ENCODE assay signal across 8 cellular contexts in genomic region chr9:21558627-21559401, GRCh38.
DNase-seq lines count a peak whose midpoint lies in the region; ATAC-seq and TF ChIP-seq lines count a peak whose summit lies in the region.

No MANE protein-coding gene starts in this region.

- peak overlapping the region; percentile 98 for H3K27ac ChIP-seq in RWPE2 (ENCODE audit: poor library complexity, severe bottlenecking)
- peak overlapping the region; percentile 94 for H3K27ac ChIP-seq in osteoblast (ENCODE audit: low read depth, low read length)

- H3K79me2 ChIP-seq in osteoblast (ENCODE audit: insufficient read depth, low read length): peaks cover 72% of the 10 kb centered on the region

- peak overlapping the region; percentile 84 for H3K4me2 ChIP-seq in osteoblast (ENCODE audit: insufficient read depth, low read length)

- H3K27me3 ChIP-seq in RWPE2 (ENCODE audit: insufficient read depth, poor library complexity, severe bottlenecking): no peaks in the 10 kb centered on the region
- no peaks in the 10 kb centered on the region for H3K27me3 ChIP-seq in osteoblast (ENCODE audit: insufficient read depth, low read length)

- H4K20me1 ChIP-seq in osteoblast (ENCODE audit: insufficient read depth, low read length): no peaks in the 10 kb centered on the region

- peak; percentile 67 for DNase-seq in DMS53 (lab: John Stamatoyannopoulos, UW)
- no peak for DNase-seq in RWPE2 (ENCODE audit: low spot score)
- no peak for DNase-seq in epithelial cell of proximal tubule (ENCODE audit: low read depth)
- peak; percentile 82 for DNase-seq in osteoblast (ENCODE audit: insufficient read length, low spot score, missing footprints)
- no peak for DNase-seq in AML-193 (lab: John Stamatoyannopoulos, UW)
- no peak for DNase-seq in CD1c-positive myeloid dendritic cell (ENCODE audit: extremely low spot score)
- no peak for DNase-seq in NCI-H2196 treated with DMSO at 0.1 percent for 48 hours (lab: John Stamatoyannopoulos, UW; ENCODE audit: unreplicated experiment)

- no peaks in the 10 kb centered on the region for H3K9me3 ChIP-seq in RWPE2 (ENCODE audit: severe bottlenecking)
- no peaks in the 10 kb centered on the region for H3K9me3 ChIP-seq in osteoblast (ENCODE audit: low read depth, low read length)

- ATAC-seq in GM21786 (IDR thresholded peaks at IDR 0.05; ENCODE audit: unreplicated experiment) (peak; percentile 17), RWPE2 (ENCODE audit: low read depth) (no peak)

- TF ChIP-seq CTCF in RWPE2 (IDR thresholded peaks at IDR 0.05; ENCODE audit: poor library complexity, severe bottlenecking) (no peak), epithelial cell of proximal tubule (conservative IDR thresholded peaks at IDR 0.05; ENCODE audit: low read depth, low read length) (no peak), osteoblast (IDR thresholded peaks at IDR 0.05; ENCODE audit: extremely low read depth, low read depth, low read length) (no peak)

- peak overlapping the region; percentile 6 for H2AFZ ChIP-seq in osteoblast (ENCODE audit: low read length)

- H3K4me3 ChIP-seq in RWPE2 (ENCODE audit: severe bottlenecking) (peak overlapping the region; percentile 86), epithelial cell of proximal tubule (ENCODE audit: low read depth, low read length) (peak overlapping the region; percentile 70), osteoblast (ENCODE audit: insufficient read depth, low read length) (peak overlapping the region; percentile 75)

- H3K36me3 ChIP-seq in RWPE2 (ENCODE audit: low read depth) (peaks cover 95% of the 10 kb centered on the region), osteoblast (ENCODE audit: insufficient read depth, low read length) (no peaks in the 10 kb centered on the region)

- H3K4me1 ChIP-seq in RWPE2 (ENCODE audit: insufficient read depth, poor library complexity, severe bottlenecking) (no peaks in the 10 kb centered on the region), osteoblast (ENCODE audit: insufficient read depth, low read length) (peaks cover 25% of the 10 kb centered on the region)

Comparison
In these comparisons a context has a peak if more than half of its experiments do, and no peak if none do; other contexts are left out.
1. DNase-seq: peak in DMS53 (single experiment) and osteoblast (single experiment); none in RWPE2 (single experiment), epithelial cell of proximal tubule (single experiment), AML-193 (0 of 2), CD1c-positive myeloid dendritic cell (single experiment) and NCI-H2196 treated with DMSO at 0.1 percent for 48 hours (single experiment).
2. Peak in every context shown above with its lines, with median percentiles within 50 percentile points of each other: H3K4me3 ChIP-seq.